Comparison of ENCODE assay signal across 27 cellular contexts in genomic region chr6:164037165-164037564, GRCh38.
"Had no signal": no experiment of that assay in that cellular context is flagged by ENCODE, and none has a peak within 500 bp of the region (broad histone marks: within the 10 kb centered on the region; RNA-seq: fewer than 3 reads in every experiment).

No MANE protein-coding gene starts in this region.

- H3K4me3 Mint-ChIP-seq: activated B cell treated with CpG ODN at 0.5 μM for 24 hours; activated CD4-positive, alpha-beta memory T cell treated with anti-CD3 and anti-CD28 coated beads for 36 hours; activated CD4-positive, alpha-beta T cell treated with anti-CD3 and anti-CD28 coated beads, Interleukin-2, amount 10 ng/mL, durations not matched to agents 7 days and 5 days; activated naive CD4-positive, alpha-beta T cell treated with anti-CD3 and anti-CD28 coated beads for 36 hours; activated naive CD8-positive, alpha-beta T cell treated with anti-CD3 and anti-CD28 coated beads for 36 hours; activated T-helper 17 cell treated with anti-CD3 and anti-CD28 coated beads, Interleukin-2, amount 50 U/mL, for 72 hours; T-helper 17 cell had no signal

- H3K27me3 ChIP-seq: brain microvascular endothelial cell, cardiac muscle cell, MG63 had no signal

- H3K36me3 ChIP-seq: brain microvascular endothelial cell, cardiac muscle cell, MG63 had no signal

- DNase-seq: activated B cell treated with CpG ODN at 0.5 μM for 24 hours; activated CD4-positive, alpha-beta memory T cell treated with anti-CD3 and anti-CD28 coated beads for 36 hours; activated CD4-positive, alpha-beta T cell treated with anti-CD3 and anti-CD28 coated beads for 1 hour; activated CD4-positive, alpha-beta T cell treated with anti-CD3 and anti-CD28 coated beads, Interleukin-2, amount 10 ng/mL, durations not matched to agents 7 days and 5 days; activated CD8-positive, alpha-beta memory T cell treated with anti-CD3 and anti-CD28 coated beads for 24 hours; activated gamma-delta T cell; activated naive CD4-positive, alpha-beta T cell treated with anti-CD3 and anti-CD28 coated beads for 36 hours; activated naive CD8-positive, alpha-beta T cell treated with anti-CD3 and anti-CD28 coated beads for 36 hours; activated T-cell treated with anti-CD3 and anti-CD28 coated beads for 4 hours; activated T-cell treated with anti-CD3 and anti-CD28 coated beads, Interleukin-2, amount 50 U/mL, for 48 hours; brain microvascular endothelial cell; MG63; MV-4-11; NCI-H1092 treated with DMSO at 0.1 percent for 48 hours; NCI-H1417 treated with DMSO at 0.1 percent for 48 hours; NCI-H1694 treated with DMSO at 0.1 percent for 48 hours; NCI-H2081; NCI-H510A treated with DMSO at 0.1 percent for 48 hours; NCI-H69; NK-92 treated with Interleukin-12 subunit alpha and Interleukin-12 subunit beta, amount 100 ng/mL, for 24 hours; OCI-M1; SIG-M5; T-helper 17 cell; T-helper 9 cell had no signal

- H3K27me3 Mint-ChIP-seq: activated CD4-positive, alpha-beta T cell treated with anti-CD3 and anti-CD28 coated beads, Interleukin-2, amount 10 ng/mL, durations not matched to agents 7 days and 5 days had no signal

- ATAC-seq: activated T-helper 17 cell treated with anti-CD3 and anti-CD28 coated beads, Interleukin-2, amount 50 U/mL, for 72 hours; Panc1; T-helper 17 cell had no signal

- H3K36me3 Mint-ChIP-seq: activated CD4-positive, alpha-beta memory T cell treated with anti-CD3 and anti-CD28 coated beads for 36 hours; activated naive CD8-positive, alpha-beta T cell treated with anti-CD3 and anti-CD28 coated beads for 36 hours had no signal

- H3K9me3 ChIP-seq: MG63 had no signal

- H3K4me1 Mint-ChIP-seq: activated B cell treated with CpG ODN at 0.5 μM for 24 hours; activated CD4-positive, alpha-beta T cell treated with anti-CD3 and anti-CD28 coated beads, Interleukin-2, amount 10 ng/mL, durations not matched to agents 7 days and 5 days; activated naive CD8-positive, alpha-beta T cell treated with anti-CD3 and anti-CD28 coated beads for 36 hours; activated T-helper 17 cell treated with anti-CD3 and anti-CD28 coated beads, Interleukin-2, amount 50 U/mL, for 72 hours; T-helper 17 cell had no signal

- H3K27ac Mint-ChIP-seq: activated B cell treated with CpG ODN at 0.5 μM for 24 hours; activated CD4-positive, alpha-beta memory T cell treated with anti-CD3 and anti-CD28 coated beads for 36 hours; activated CD4-positive, alpha-beta T cell treated with anti-CD3 and anti-CD28 coated beads, Interleukin-2, amount 10 ng/mL, durations not matched to agents 7 days and 5 days; activated naive CD4-positive, alpha-beta T cell treated with anti-CD3 and anti-CD28 coated beads for 36 hours; activated naive CD8-positive, alpha-beta T cell treated with anti-CD3 and anti-CD28 coated beads for 36 hours; activated T-helper 17 cell treated with anti-CD3 and anti-CD28 coated beads, Interleukin-2, amount 50 U/mL, for 72 hours; T-helper 17 cell had no signal

- H3K27ac ChIP-seq: brain microvascular endothelial cell had no signal

- H3K9me3 Mint-ChIP-seq: activated B cell treated with CpG ODN at 0.5 μM for 24 hours; activated CD4-positive, alpha-beta memory T cell treated with anti-CD3 and anti-CD28 coated beads for 36 hours; activated CD4-positive, alpha-beta T cell treated with anti-CD3 and anti-CD28 coated beads, Interleukin-2, amount 10 ng/mL, durations not matched to agents 7 days and 5 days; activated naive CD4-positive, alpha-beta T cell treated with anti-CD3 and anti-CD28 coated beads for 36 hours; activated naive CD8-positive, alpha-beta T cell treated with anti-CD3 and anti-CD28 coated beads for 36 hours; activated T-helper 17 cell treated with anti-CD3 and anti-CD28 coated beads, Interleukin-2, amount 50 U/mL, for 72 hours had no signal

- H3K4me3 ChIP-seq: cardiac muscle cell, MG63 had no signal
